ENCODE assay signal across 12 cellular contexts in the genomic region with DNA sequence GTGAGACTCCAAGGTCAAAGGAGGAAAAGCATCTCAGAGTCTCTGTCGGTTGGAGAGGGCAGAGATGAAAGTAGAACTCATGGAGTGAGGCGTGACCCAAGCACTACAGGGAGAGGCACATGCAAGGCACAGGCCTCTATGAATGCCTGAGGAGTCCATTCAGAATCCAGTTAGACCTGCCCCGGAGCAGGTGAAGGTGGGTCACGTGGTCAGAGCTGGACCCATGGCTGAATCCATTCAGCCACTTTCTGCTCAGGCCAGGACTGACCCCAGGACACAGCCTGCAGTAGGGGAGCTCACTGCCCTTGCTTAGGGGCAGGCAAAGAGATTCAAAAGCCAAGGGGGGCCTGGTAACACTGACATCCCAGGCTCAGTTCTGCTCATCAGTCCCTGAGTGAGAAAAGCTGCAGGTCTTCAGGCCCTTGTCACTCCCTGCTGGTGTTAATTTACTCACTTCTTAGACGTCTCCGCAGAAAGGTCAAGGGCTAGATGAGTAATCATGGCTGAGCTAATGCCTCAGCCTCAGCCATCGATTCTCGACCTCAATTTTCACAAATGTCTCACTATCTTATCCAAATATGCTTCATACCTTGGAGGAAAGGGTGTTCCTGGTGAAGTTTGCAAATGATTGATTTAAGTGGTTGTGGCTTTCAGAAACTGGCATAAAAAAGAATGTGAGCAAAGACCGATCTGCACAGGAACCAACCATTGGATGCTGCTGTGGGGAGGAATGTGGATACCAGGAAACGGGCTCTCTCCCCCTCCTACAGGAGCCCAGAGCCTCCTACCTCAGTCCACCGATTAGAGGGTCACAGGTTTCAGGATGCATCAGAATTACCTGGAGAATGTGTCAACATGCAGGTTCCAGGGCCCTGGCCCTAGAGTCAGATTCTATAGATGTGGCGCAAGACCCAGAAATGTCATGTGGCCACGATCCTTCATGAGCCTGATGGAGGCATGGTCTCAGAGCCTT.
"Had no signal": no experiment of that assay in that cellular context is flagged by ENCODE, and none has a peak within 500 bp of the region (broad histone marks: within the 10 kb centered on the region; RNA-seq: fewer than 3 reads in every experiment).

No MANE protein-coding gene starts in this region.

- H3K36me3 Mint-ChIP-seq: activated naive CD8-positive, alpha-beta T cell treated with anti-CD3 and anti-CD28 coated beads for 36 hours; naive thymus-derived CD8-positive, alpha-beta T cell had no signal

- FAIRE-seq: endothelial cell of umbilical vein had no signal

- DNase-seq: activated CD4-positive, alpha-beta T cell treated with anti-CD3 and anti-CD28 coated beads, Interleukin-2, amount 50 U/mL, for 4 hours; activated CD4-positive, CD25-positive, alpha-beta regulatory T cell treated with anti-CD3 and anti-CD28 coated beads, Interleukin-2, amount 50 U/mL, for 72 hours; activated gamma-delta T cell treated with Interleukin-2 at 50 U/mL for 16 hours; activated naive CD8-positive, alpha-beta T cell treated with anti-CD3 and anti-CD28 coated beads for 36 hours; activated T-cell treated with anti-CD3 and anti-CD28 coated beads, Interleukin-2, amount 50 U/mL, for 48 hours; naive thymus-derived CD8-positive, alpha-beta T cell; nucleus accumbens; stimulated activated CD4-positive, alpha-beta T cell treated with anti-CD3 and anti-CD28 coated beads, Interleukin-2, amount 100 ng/mL, for 48 hours; stimulated activated naive CD4-positive, alpha-beta T cell treated with Interleukin-2 at 50 U/mL for 16 hours; SW 1271 had no signal

- H3K4me3 Mint-ChIP-seq: activated naive CD8-positive, alpha-beta T cell treated with anti-CD3 and anti-CD28 coated beads for 36 hours; naive thymus-derived CD8-positive, alpha-beta T cell; T-helper 2 cell treated with Interferon-gamma antibody and Interleukin-4, amounts not matched to agents 5 μg/mL and 100 μg/mL, for 36 hours had no signal

- H3K27ac Mint-ChIP-seq: activated naive CD8-positive, alpha-beta T cell treated with anti-CD3 and anti-CD28 coated beads for 36 hours; naive thymus-derived CD8-positive, alpha-beta T cell; T-helper 2 cell treated with Interferon-gamma antibody and Interleukin-4, amounts not matched to agents 5 μg/mL and 100 μg/mL, for 36 hours had no signal

- H3K4me1 Mint-ChIP-seq: activated naive CD8-positive, alpha-beta T cell treated with anti-CD3 and anti-CD28 coated beads for 36 hours; naive thymus-derived CD8-positive, alpha-beta T cell had no signal
